Comparison of ENCODE assay signal across 1 cellular context in genomic region chr3:48299746-48300361, GRCh38.
A peak's percentile ranks its signal among the peaks of the same experiment; 100 is the strongest.
TF ChIP-seq lines count a peak whose summit lies in the region.

No MANE protein-coding gene starts in this region.

TF ChIP-seq in K562, 482 proteins besides CTCF, POLR2A, EP300 and RAD21 (continues in another document):
- TF ChIP-seq MNT (conservative IDR thresholded peaks at IDR 0.05): no peak; a peak in 1 of 4 replicates
- no peak for TF ChIP-seq PCBP1 (IDR thresholded peaks at IDR 0.05; ENCODE audit: low read depth, low read length, poor library complexity, severe bottlenecking)
- TF ChIP-seq CHD7 (IDR thresholded peaks at IDR 0.05; ENCODE audit: low read depth, low read length): no peak
- peak; percentile 74; the same call in 1 of the 2 replicates for TF ChIP-seq TEAD4 (IDR thresholded peaks at IDR 0.05; ENCODE audit: low read length)
- TF ChIP-seq TEAD4 (CRISPR knock-in tag; IDR thresholded peaks at IDR 0.05; ENCODE audit: borderline replicate concordance): no peak
- TF ChIP-seq FOXJ2 (tag; IDR thresholded peaks at IDR 0.05): no peak
- no peak for TF ChIP-seq CCNT2 (IDR thresholded peaks at IDR 0.05; ENCODE audit: borderline replicate concordance, extremely low read depth, insufficient read length, low read depth, low read length)
- TF ChIP-seq XRCC5 (IDR thresholded peaks at IDR 0.05; ENCODE audit: low read depth, low read length): no peak
- no peak for TF ChIP-seq RERE (CRISPR knock-in tag; IDR thresholded peaks at IDR 0.05; ENCODE audit: borderline replicate concordance)
- no peak for TF ChIP-seq NR2C2 (CRISPR knock-in tag; IDR thresholded peaks at IDR 0.05)
- no peak for TF ChIP-seq NR2C2 (tag; IDR thresholded peaks at IDR 0.05)
- TF ChIP-seq ZNF561 (CRISPR knock-in tag; conservative IDR thresholded peaks at IDR 0.05): no peak
- no peak for TF ChIP-seq HMG20B (CRISPR knock-in tag; IDR thresholded peaks at IDR 0.05)
- no peak for TF ChIP-seq IRF2 (CRISPR knock-in tag; IDR thresholded peaks at IDR 0.05)
- no peak for TF ChIP-seq ATF1 (CRISPR knock-in tag; IDR thresholded peaks at IDR 0.05)
- TF ChIP-seq ATF1 (tag; IDR thresholded peaks at IDR 0.05): no peak
- peak in 1 of 2 experiments; percentile 48; a peak in 1 of 4 replicates for TF ChIP-seq HDAC1 (IDR thresholded peaks at IDR 0.05)
- no peak for TF ChIP-seq EWSR1 (IDR thresholded peaks at IDR 0.05; ENCODE audit: borderline replicate concordance, low read depth, partially characterized antibody)
- no peak for TF ChIP-seq ZFP30 (CRISPR knock-in tag; IDR thresholded peaks at IDR 0.05; ENCODE audit: borderline replicate concordance)
- TF ChIP-seq ATF6 (CRISPR knock-in tag; IDR thresholded peaks at IDR 0.05): 0 out of 2 replicates have a peak, but pooled peaks have one; percentile 42
- no peak for TF ChIP-seq ZNF444 (CRISPR knock-in tag; IDR thresholded peaks at IDR 0.05)
- no peak for TF ChIP-seq ZNF57 (CRISPR knock-in tag; IDR thresholded peaks at IDR 0.05)
- TF ChIP-seq RFX1 (IDR thresholded peaks at IDR 0.05): no peak
- TF ChIP-seq MTA1 (IDR thresholded peaks at IDR 0.05; ENCODE audit: borderline replicate concordance): no peak
- TF ChIP-seq GTF3C2 (IDR thresholded peaks at IDR 0.05; ENCODE audit: borderline replicate concordance, extremely low read depth, insufficient read length): no peak
- TF ChIP-seq ZNF77 (CRISPR knock-in tag; IDR thresholded peaks at IDR 0.05): no peak
- no peak for TF ChIP-seq ILK (tag; IDR thresholded peaks at IDR 0.05; ENCODE audit: borderline replicate concordance, low read depth)
- TF ChIP-seq MCM2 (IDR thresholded peaks at IDR 0.05; ENCODE audit: low read depth): no peak
- TF ChIP-seq CSDE1 (IDR thresholded peaks at IDR 0.05): no peak
- TF ChIP-seq FOXA1 (IDR thresholded peaks at IDR 0.05; ENCODE audit: borderline replicate concordance): no peak
- no peak for TF ChIP-seq NBN (IDR thresholded peaks at IDR 0.05; ENCODE audit: low read depth)
- TF ChIP-seq SRF (CRISPR knock-in tag; IDR thresholded peaks at IDR 0.05): no peak
- no peak for TF ChIP-seq ILF3 (IDR thresholded peaks at IDR 0.05; ENCODE audit: borderline replicate concordance)
- TF ChIP-seq THRB (CRISPR knock-in tag; conservative IDR thresholded peaks at IDR 0.05): no peak
- 0 out of 2 replicates have a peak, but pooled peaks have one; percentile 48 for TF ChIP-seq RNF2 (IDR thresholded peaks at IDR 0.05)
